ENCODE assay signal across 8 cellular contexts in the genomic region with DNA sequence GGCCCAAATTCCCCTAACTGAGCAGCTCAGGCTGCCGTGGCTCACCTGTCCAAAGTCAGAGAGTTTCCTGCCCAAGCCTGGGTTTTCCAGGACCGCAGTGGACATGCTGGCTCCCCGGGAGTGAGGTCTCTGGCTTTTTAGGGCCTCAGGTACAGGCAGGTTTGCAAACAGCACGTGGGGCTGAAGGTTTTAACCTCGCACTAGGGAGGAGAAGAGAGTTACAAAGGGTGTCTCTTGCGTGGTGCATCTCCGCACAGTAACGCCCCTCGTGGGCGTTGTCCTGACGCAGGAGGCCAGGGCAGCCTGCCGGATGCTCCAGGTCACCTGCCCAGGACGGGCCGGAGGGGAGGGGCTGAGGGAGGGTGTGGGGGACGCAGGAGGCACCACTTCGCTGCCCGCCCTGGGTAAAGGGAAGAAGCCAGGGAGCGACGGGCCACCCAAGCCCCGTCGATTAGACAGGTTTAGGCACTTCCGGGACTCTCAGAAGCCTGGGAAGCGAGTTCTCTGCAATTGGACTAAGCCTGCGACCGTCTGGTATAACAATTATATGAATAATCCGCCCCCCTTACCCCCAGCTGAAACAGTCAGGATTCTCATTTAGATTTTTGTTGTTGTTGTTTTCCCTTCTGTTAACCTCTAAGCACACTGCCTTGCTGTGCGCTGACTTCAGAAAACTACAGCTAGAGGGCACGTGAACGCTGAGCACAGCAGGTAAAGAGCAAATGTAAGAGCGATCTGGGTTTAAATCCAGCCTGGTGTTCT. TPM values are rescaled to one million over a fixed set of nuclear protein-coding genes. Genes with fewer than 3 reads are reported as not detected.
A peak's percentile ranks its signal among the peaks of the same experiment; 100 is the strongest.
DNase-seq lines count a peak whose midpoint lies in the region; ATAC-seq and TF ChIP-seq lines count a peak whose summit lies in the region.

A gene (minus strand): TSS at position 219 of the 762 bp plus-strand sequence. CDS start 114 bp downstream, at position 105.

- H3K9me2 ChIP-seq in OCI-LY7 (ENCODE audit: insufficient read depth, low read length), result no peaks in the 10 kb centered on the region

- peak; percentile 1 for DNase-seq in EL
- DNase-seq in OCI-LY7 (ENCODE audit: low spot score), result peak; percentile 4
- no peak for DNase-seq in effector memory CD8-positive, alpha-beta T cell
- DNase-seq in retina, result peak; percentile 65
- no peak for DNase-seq in NCI-H526 treated with DMSO at 0.1 percent for 48 hours (lab: John Stamatoyannopoulos, UW)
- no peak for DNase-seq in NCI-H2107 (lab: John Stamatoyannopoulos, UW)

- POLR2A ChIA-PET in OCI-LY7 (lab: Charles Lee), result no interaction called here

- peak within 1 kb of the TSS; percentile 64 for H2AFZ ChIP-seq in OCI-LY7 (ENCODE audit: low read length)

- H3K79me2 ChIP-seq in OCI-LY7 (ENCODE audit: insufficient read depth, low read depth, low read length), result no peaks in the 10 kb centered on the region

- H3K27me3 Mint-ChIP-seq in effector memory CD8-positive, alpha-beta T cell, result peaks cover 11 to 13% of the 10 kb centered on the region in 2 donors

- no peaks in the 10 kb centered on the region for H3K4me1 ChIP-seq in OCI-LY7 (ENCODE audit: insufficient read depth, low read length, poor library complexity, severe bottlenecking)

- peaks cover 0 to 5% of the 10 kb centered on the region in 2 donors for H3K4me1 Mint-ChIP-seq in effector memory CD8-positive, alpha-beta T cell (ENCODE audit: low read depth in 2 of 2)

- H3K9me3 ChIP-seq in OCI-LY7 (ENCODE audit: low read length), result no peaks in the 10 kb centered on the region

- intact Hi-C loops in OCI-LY7 (cut with micrococcal nuclease; ENCODE audit: unreplicated experiment), result no loop called here

- H3K4me3 ChIP-seq in OCI-LY7 (ENCODE audit: low read depth, low read length, poor library complexity, severe bottlenecking), result peak within 1 kb of the TSS; percentile 21

- TF ChIP-seq CTCF in OCI-LY7 (conservative IDR thresholded peaks at IDR 0.05; ENCODE audit: low read length), result no peak; the same call in 1 of the 2 replicates

- no peaks in the 10 kb centered on the region for H3K36me3 Mint-ChIP-seq in effector memory CD8-positive, alpha-beta T cell (ENCODE audit: insufficient read depth)

- H3K27ac Mint-ChIP-seq in effector memory CD8-positive, alpha-beta T cell, result peak within 1 kb of the TSS in 1 of 2 donors; percentile 82

- H3K9me3 Mint-ChIP-seq in effector memory CD8-positive, alpha-beta T cell, result no peaks in the 10 kb centered on the region

- peak within 1 kb of the TSS; percentile 56 to 67 for H3K4me3 Mint-ChIP-seq in effector memory CD8-positive, alpha-beta T cell

- peak; percentile 62 for ATAC-seq in GM21619 (IDR thresholded peaks at IDR 0.05; ENCODE audit: unreplicated experiment)
- ATAC-seq in effector memory CD8-positive, alpha-beta T cell (replicated peaks), result peak; percentile 63
- ATAC-seq in GM21786 (IDR thresholded peaks at IDR 0.05; ENCODE audit: unreplicated experiment), result no peak

- H3K4me2 ChIP-seq in OCI-LY7 (ENCODE audit: low read length), result peak within 1 kb of the TSS; percentile 43

- CTCF ChIA-PET in OCI-LY7 (lab: Charles Lee; ENCODE audit: unreplicated experiment), result no interaction called here

- no peaks in the 10 kb centered on the region for H3K36me3 ChIP-seq in OCI-LY7 (ENCODE audit: insufficient read depth, low read length)

- BruUV-seq in OCI-LY7 (replicated peaks; lab: Mats Ljungman, UMichigan), result no TSS peak

- H3K27ac ChIP-seq in OCI-LY7 (ENCODE audit: low read depth, low read length, poor library complexity, severe bottlenecking), result no peak within 1 kb of the TSS

- no peaks in the 10 kb centered on the region for H4K20me1 ChIP-seq in OCI-LY7 (ENCODE audit: insufficient read depth, low read length)

RNA-seq across cellular contexts. Expression of the gene that starts here (rescaled TPM):
- total RNA-seq in OCI-LY7 (2014; rRNA removed; shearing (Covaris generic)), result not detected in 2 replicates
- not detected in 2 replicates for total RNA-seq in OCI-LY7 (2022)

Comparison
In these comparisons a context has a peak if more than half of its experiments do, and no peak if none do; other contexts are left out.
1. Peak in DNase-seq, H3K4me3 ChIP-seq and H3K4me2 ChIP-seq in OCI-LY7; RNA of the gene not detected or under 1 TPM.
2. DNase-seq: peak in EL (single experiment) and retina (single experiment); none in effector memory CD8-positive, alpha-beta T cell (0 of 3), NCI-H526 treated with DMSO at 0.1 percent for 48 hours (single experiment) and NCI-H2107 (single experiment).